ENCODE assay signal across 29 cellular contexts in the genomic region with DNA sequence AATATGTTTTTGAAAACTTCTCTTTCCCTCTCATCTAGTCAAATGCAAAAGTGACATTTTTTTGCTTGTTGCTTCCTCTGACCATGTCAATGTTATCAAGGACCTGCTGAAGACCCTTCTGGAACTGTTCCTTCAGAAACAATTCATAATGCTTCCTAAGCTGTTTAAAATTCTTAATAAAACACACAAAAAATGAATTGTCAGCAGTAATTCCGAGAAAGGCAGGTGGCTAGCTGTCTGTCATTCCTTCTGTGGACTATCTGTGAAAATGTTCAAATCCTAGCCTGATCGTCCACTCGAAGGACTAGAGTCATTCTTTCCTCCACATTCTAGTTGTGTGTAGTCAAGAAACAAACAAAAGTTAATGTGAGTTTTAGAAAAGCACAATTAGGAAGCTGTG. TPM values are rescaled to one million over a fixed set of nuclear protein-coding genes. Genes with fewer than 3 reads are reported as not detected.
"Had no signal": no experiment of that assay in that cellular context is flagged by ENCODE, and none has a peak within 500 bp of the region (broad histone marks: within the 10 kb centered on the region; RNA-seq: fewer than 3 reads in every experiment).

No MANE protein-coding gene starts in this region.

- H3K27me3 ChIP-seq: neural progenitor cell, pancreas, spleen, suprapubic skin, testis, tibial artery, transverse colon, upper lobe of right lung, vagina had no signal

- H3K9me3 ChIP-seq: pancreas, psoas muscle, spleen, suprapubic skin, testis, tibial artery, transverse colon, upper lobe of right lung, vagina had no signal

- H3K4me1 ChIP-seq: neural progenitor cell, pancreas, suprapubic skin, testis, tibial artery, upper lobe of right lung had no signal

- FAIRE-seq: pancreas had no signal

- ATAC-seq: naive thymus-derived CD8-positive, alpha-beta T cell; natural killer cell treated with Interleukin-12 subunit alpha and Interleukin-12 subunit beta and Interleukin-15 and Interleukin-18, amount 100 ng/mL, for 72 hours; pancreas; psoas muscle; right cardiac atrium; sciatic nerve; stimulated activated memory B cell treated with anti-CD40 and anti-IgM and Interleukin-4, amounts not matched to agents 10 μg/mL and 1 μg/mL and 100 μg/mL, for 72 hours; stimulated activated naive CD8-positive, alpha-beta T cell treated with anti-CD3 and anti-CD28 coated beads, Interleukin-15, amount 100 ng/mL, for 72 hours; stimulated activated naive CD8-positive, alpha-beta T cell treated with anti-CD3 and anti-CD28 coated beads, Interleukin-15, Interleukin-2, amounts not matched to agents 100 U/mL and 50 U/mL, for 24 hours; upper lobe of right lung had no signal

- H3K36me3 ChIP-seq: neural progenitor cell, pancreas, spleen, suprapubic skin, tibial artery, transverse colon, upper lobe of right lung, vagina had no signal

- H3K4me2 ChIP-seq: neural progenitor cell, smooth muscle cell had no signal

- H3K4me3 Mint-ChIP-seq: naive B cell; naive thymus-derived CD8-positive, alpha-beta T cell; natural killer cell treated with Interleukin-12 subunit alpha and Interleukin-12 subunit beta and Interleukin-15 and Interleukin-18, amount 100 ng/mL, for 72 hours; neural progenitor cell; stimulated activated memory B cell treated with anti-CD40 and anti-IgM and Interleukin-4, amounts not matched to agents 10 μg/mL and 1 μg/mL and 100 μg/mL, for 72 hours; stimulated activated naive CD8-positive, alpha-beta T cell treated with anti-CD3 and anti-CD28 coated beads, Interleukin-15, amount 100 ng/mL, for 72 hours; type B pancreatic cell had no signal

- H3K4me1 Mint-ChIP-seq: naive B cell; naive thymus-derived CD8-positive, alpha-beta T cell; neural progenitor cell; stimulated activated memory B cell treated with anti-CD40 and anti-IgM and Interleukin-4, amounts not matched to agents 10 μg/mL and 1 μg/mL and 100 μg/mL, for 72 hours; stimulated activated naive CD8-positive, alpha-beta T cell treated with anti-CD3 and anti-CD28 coated beads, Interleukin-15, amount 100 ng/mL, for 72 hours had no signal

- H3K27ac Mint-ChIP-seq: naive thymus-derived CD8-positive, alpha-beta T cell; natural killer cell treated with Interleukin-12 subunit alpha and Interleukin-12 subunit beta and Interleukin-15 and Interleukin-18, amount 100 ng/mL, for 72 hours; neural progenitor cell; stimulated activated memory B cell treated with anti-CD40 and anti-IgM and Interleukin-4, amounts not matched to agents 10 μg/mL and 1 μg/mL and 100 μg/mL, for 72 hours; stimulated activated naive CD8-positive, alpha-beta T cell treated with anti-CD3 and anti-CD28 coated beads, Interleukin-15, amount 100 ng/mL, for 72 hours; type B pancreatic cell had no signal

- H3K4me3 ChIP-seq: neural progenitor cell, pancreas, psoas muscle, skin epidermis, smooth muscle cell, spleen, suprapubic skin, testis, tibial artery, transverse colon, upper lobe of right lung, vagina had no signal

- H3K9me3 Mint-ChIP-seq: natural killer cell treated with Interleukin-12 subunit alpha and Interleukin-12 subunit beta and Interleukin-15 and Interleukin-18, amount 100 ng/mL, for 72 hours; neural progenitor cell; stimulated activated memory B cell treated with anti-CD40 and anti-IgM and Interleukin-4, amounts not matched to agents 10 μg/mL and 1 μg/mL and 100 μg/mL, for 72 hours; stimulated activated naive CD8-positive, alpha-beta T cell treated with anti-CD3 and anti-CD28 coated beads, Interleukin-15, amount 100 ng/mL, for 72 hours; type B pancreatic cell had no signal

- DNase-seq: naive B cell; naive thymus-derived CD8-positive, alpha-beta T cell; occipital lobe; pancreas; psoas muscle; right cardiac atrium; spleen; stimulated activated CD4-positive, alpha-beta T cell treated with anti-CD3 and anti-CD28 coated beads, Interleukin-12 subunit alpha, Interleukin-12 subunit beta, amount 100 ng/mL, for 4 hours; stimulated activated CD4-positive, alpha-beta T cell treated with anti-CD3 and anti-CD28 coated beads, Interleukin-1b, Interleukin-23, amount 100 ng/mL, for 48 hours; stimulated activated CD4-positive, alpha-beta T cell treated with anti-CD3 and anti-CD28 coated beads, Interleukin-4, amount 100 ng/mL, for 1 hour; stimulated activated CD4-positive, alpha-beta T cell treated with anti-CD3 and anti-CD28 coated beads, Interleukin-4, amount 100 ng/mL, for 4 hours; stimulated activated CD8-positive, alpha-beta memory T cell treated with anti-CD3 and anti-CD28 coated beads, Interleukin-4, amount 100 ng/mL, for 48 hours; stimulated activated naive CD4-positive, alpha-beta T cell; stimulated activated naive CD8-positive, alpha-beta T cell treated with anti-CD3 and anti-CD28 coated beads, Interleukin-15, amount 100 ng/mL, for 72 hours; stimulated activated naive CD8-positive, alpha-beta T cell treated with anti-CD3 and anti-CD28 coated beads, Interleukin-15, Interleukin-2, amounts not matched to agents 100 U/mL and 50 U/mL, for 24 hours; substantia nigra; testis; tibial artery; transverse colon; upper lobe of right lung had no signal

- H3K9ac ChIP-seq: neural progenitor cell had no signal

- H3K36me3 Mint-ChIP-seq: naive thymus-derived CD8-positive, alpha-beta T cell; natural killer cell treated with Interleukin-12 subunit alpha and Interleukin-12 subunit beta and Interleukin-15 and Interleukin-18, amount 100 ng/mL, for 72 hours; stimulated activated memory B cell treated with anti-CD40 and anti-IgM and Interleukin-4, amounts not matched to agents 10 μg/mL and 1 μg/mL and 100 μg/mL, for 72 hours had no signal

- H2AFZ ChIP-seq: neural progenitor cell had no signal

- H3K27me3 Mint-ChIP-seq: stimulated activated naive CD8-positive, alpha-beta T cell treated with anti-CD3 and anti-CD28 coated beads, Interleukin-15, amount 100 ng/mL, for 72 hours; type B pancreatic cell had no signal

- H3K27ac ChIP-seq: neural progenitor cell, pancreas, psoas muscle, skin epidermis, spleen, suprapubic skin, testis, tibial artery, transverse colon, upper lobe of right lung, vagina had no signal

RNA-seq across cellular contexts. Expression of gene TRIL, which starts 56.6 kb away (rescaled TPM):
- total RNA-seq: naive thymus-derived CD8-positive, alpha-beta T cell had no signal
- polyA plus RNA-seq: naive thymus-derived CD8-positive, alpha-beta T cell had no signal
